1 cellular context compared by ENCODE assay signal in genomic region chr2:170712653-170713279, GRCh38.
TF ChIP-seq lines count a peak whose summit lies in the region.

No MANE protein-coding gene starts in this region.

TF ChIP-seq in HepG2, 621 proteins besides CTCF, POLR2A, EP300 and RAD21 (continued from another document and continues in another):
- TF ChIP-seq SKIL (CRISPR knock-in tag; IDR thresholded peaks at IDR 0.05; ENCODE audit: borderline replicate concordance) = no peak
- TF ChIP-seq YY1 (IDR thresholded peaks at IDR 0.05; ENCODE audit: insufficient read depth, insufficient replicate concordance, low read depth, low read length) = no peak
- TF ChIP-seq NPAS2 (CRISPR knock-in tag; IDR thresholded peaks at IDR 0.05; ENCODE audit: borderline replicate concordance) = no peak
- TF ChIP-seq MTA1 (CRISPR knock-in tag; IDR thresholded peaks at IDR 0.05; ENCODE audit: borderline replicate concordance) = no peak
- no peak for TF ChIP-seq ZNF782 (CRISPR knock-in tag; IDR thresholded peaks at IDR 0.05; ENCODE audit: borderline replicate concordance)
- TF ChIP-seq CHD4 (IDR thresholded peaks at IDR 0.05; ENCODE audit: borderline replicate concordance, low read length) = peak; percentile 86; the same call in 1 of the 2 replicates
- no peak for TF ChIP-seq ZNF574 (CRISPR knock-in tag; IDR thresholded peaks at IDR 0.05)
- 0 out of 2 replicates have a peak, but pooled peaks have one; percentile 12 for TF ChIP-seq SIN3A (IDR thresholded peaks at IDR 0.05; ENCODE audit: borderline replicate concordance, low read depth, low read length)
- TF ChIP-seq SETDB1 (CRISPR knock-in tag; IDR thresholded peaks at IDR 0.05; ENCODE audit: borderline replicate concordance) = no peak
- TF ChIP-seq ZNF879 (CRISPR knock-in tag; IDR thresholded peaks at IDR 0.05) = no peak
- TF ChIP-seq PAWR (CRISPR knock-in tag; IDR thresholded peaks at IDR 0.05; ENCODE audit: borderline replicate concordance) = no peak
- TF ChIP-seq ZNF331 (CRISPR knock-in tag; IDR thresholded peaks at IDR 0.05) = no peak
- no peak for TF ChIP-seq ZNF383 (CRISPR knock-in tag; IDR thresholded peaks at IDR 0.05; ENCODE audit: borderline replicate concordance)
- TF ChIP-seq ZNF234 (CRISPR knock-in tag; conservative IDR thresholded peaks at IDR 0.05) = peak; percentile 56; the same call in 1 of the 2 replicates
- TF ChIP-seq, protein P1, sequence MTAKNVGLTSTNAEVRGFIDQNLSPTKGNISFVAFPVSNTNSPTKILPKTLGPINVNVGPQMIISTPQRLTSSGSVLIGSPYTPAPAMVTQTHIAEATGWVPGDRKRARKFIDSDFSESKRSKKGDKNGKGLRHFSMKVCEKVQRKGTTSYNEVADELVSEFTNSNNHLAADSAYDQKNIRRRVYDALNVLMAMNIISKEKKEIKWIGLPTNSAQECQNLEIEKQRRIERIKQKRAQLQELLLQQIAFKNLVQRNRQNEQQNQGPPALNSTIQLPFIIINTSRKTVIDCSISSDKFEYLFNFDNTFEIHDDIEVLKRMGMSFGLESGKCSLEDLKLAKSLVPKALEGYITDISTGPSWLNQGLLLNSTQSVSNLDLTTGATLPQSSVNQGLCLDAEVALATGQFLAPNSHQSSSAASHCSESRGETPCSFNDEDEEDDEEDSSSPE (CRISPR knock-in tag; IDR thresholded peaks at IDR 0.05) = peak; percentile 12; the same call in 1 of the 2 replicates
- TF ChIP-seq YEATS4 (CRISPR knock-in tag; IDR thresholded peaks at IDR 0.05; ENCODE audit: borderline replicate concordance) = no peak
- TF ChIP-seq, protein P2, sequence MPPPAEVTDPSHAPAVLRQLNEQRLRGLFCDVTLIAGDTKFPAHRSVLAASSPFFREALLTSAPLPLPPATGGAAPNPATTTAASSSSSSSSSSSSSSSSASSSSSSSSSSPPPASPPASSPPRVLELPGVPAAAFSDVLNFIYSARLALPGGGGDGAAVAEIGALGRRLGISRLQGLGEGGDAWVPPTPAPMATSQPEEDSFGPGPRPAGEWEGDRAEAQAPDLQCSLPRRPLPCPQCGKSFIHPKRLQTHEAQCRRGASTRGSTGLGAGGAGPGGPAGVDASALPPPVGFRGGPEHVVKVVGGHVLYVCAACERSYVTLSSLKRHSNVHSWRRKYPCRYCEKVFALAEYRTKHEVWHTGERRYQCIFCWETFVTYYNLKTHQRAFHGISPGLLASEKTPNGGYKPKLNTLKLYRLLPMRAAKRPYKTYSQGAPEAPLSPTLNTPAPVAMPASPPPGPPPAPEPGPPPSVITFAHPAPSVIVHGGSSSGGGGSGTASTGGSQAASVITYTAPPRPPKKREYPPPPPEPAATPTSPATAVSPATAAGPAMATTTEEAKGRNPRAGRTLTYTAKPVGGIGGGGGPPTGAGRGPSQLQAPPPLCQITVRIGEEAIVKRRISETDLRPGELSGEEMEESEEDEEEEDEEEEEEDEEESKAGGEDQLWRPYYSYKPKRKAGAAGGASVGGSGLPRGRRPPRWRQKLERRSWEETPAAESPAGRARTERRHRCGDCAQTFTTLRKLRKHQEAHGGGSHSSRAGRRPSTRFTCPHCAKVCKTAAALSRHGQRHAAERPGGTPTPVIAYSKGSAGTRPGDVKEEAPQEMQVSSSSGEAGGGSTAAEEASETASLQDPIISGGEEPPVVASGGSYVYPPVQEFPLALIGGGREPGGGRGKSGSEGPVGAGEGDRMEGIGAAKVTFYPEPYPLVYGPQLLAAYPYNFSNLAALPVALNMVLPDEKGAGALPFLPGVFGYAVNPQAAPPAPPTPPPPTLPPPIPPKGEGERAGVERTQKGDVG (CRISPR knock-in tag; IDR thresholded peaks at IDR 0.05; ENCODE audit: borderline replicate concordance) = no peak
- no peak for TF ChIP-seq HNRNPUL1 (IDR thresholded peaks at IDR 0.05; ENCODE audit: low read depth, low read length)
- TF ChIP-seq ELF4 (CRISPR knock-in tag; IDR thresholded peaks at IDR 0.05; ENCODE audit: borderline replicate concordance) = no peak
- TF ChIP-seq KLF6 (CRISPR knock-in tag; IDR thresholded peaks at IDR 0.05) = no peak
- no peak for TF ChIP-seq TBP (CRISPR knock-in tag; IDR thresholded peaks at IDR 0.05)
- no peak for TF ChIP-seq ZNF570 (CRISPR knock-in tag; IDR thresholded peaks at IDR 0.05; ENCODE audit: borderline replicate concordance)
- TF ChIP-seq MEF2D (CRISPR knock-in tag; IDR thresholded peaks at IDR 0.05) = peak; percentile 82; the same call in 1 of the 2 replicates
- TF ChIP-seq EEA1 (CRISPR knock-in tag; IDR thresholded peaks at IDR 0.05; ENCODE audit: borderline replicate concordance) = no peak
- no peak for TF ChIP-seq SMYD3 (CRISPR knock-in tag; IDR thresholded peaks at IDR 0.05)
- no peak for TF ChIP-seq PAX8 (CRISPR knock-in tag; IDR thresholded peaks at IDR 0.05; ENCODE audit: borderline replicate concordance)
- TF ChIP-seq ATF1 (CRISPR knock-in tag; IDR thresholded peaks at IDR 0.05) = no peak
- TF ChIP-seq ZNF768 (CRISPR knock-in tag; IDR thresholded peaks at IDR 0.05) = no peak
- TF ChIP-seq CC2D1A (CRISPR knock-in tag; IDR thresholded peaks at IDR 0.05) = 0 out of 2 replicates have a peak, but pooled peaks have one; percentile 18
- no peak for TF ChIP-seq MXD4 (CRISPR knock-in tag; IDR thresholded peaks at IDR 0.05)
- no peak for TF ChIP-seq ZNF558 (CRISPR knock-in tag; IDR thresholded peaks at IDR 0.05; ENCODE audit: borderline replicate concordance)
- 0 out of 2 replicates have a peak, but pooled peaks have one; percentile 22 for TF ChIP-seq PRMT3 (CRISPR knock-in tag; IDR thresholded peaks at IDR 0.05; ENCODE audit: borderline replicate concordance, low read depth)
- no peak for TF ChIP-seq ZNF101 (CRISPR knock-in tag; IDR thresholded peaks at IDR 0.05; ENCODE audit: borderline replicate concordance, low read depth)
- TF ChIP-seq ZNF709 (CRISPR knock-in tag; IDR thresholded peaks at IDR 0.05) = peak; percentile 21; the same call in 1 of the 2 replicates
- TF ChIP-seq ADNP (CRISPR knock-in tag; IDR thresholded peaks at IDR 0.05) = 0 out of 2 replicates have a peak, but pooled peaks have one; percentile 43
- no peak for TF ChIP-seq RFXANK (CRISPR knock-in tag; IDR thresholded peaks at IDR 0.05)
- TF ChIP-seq, protein P3, sequence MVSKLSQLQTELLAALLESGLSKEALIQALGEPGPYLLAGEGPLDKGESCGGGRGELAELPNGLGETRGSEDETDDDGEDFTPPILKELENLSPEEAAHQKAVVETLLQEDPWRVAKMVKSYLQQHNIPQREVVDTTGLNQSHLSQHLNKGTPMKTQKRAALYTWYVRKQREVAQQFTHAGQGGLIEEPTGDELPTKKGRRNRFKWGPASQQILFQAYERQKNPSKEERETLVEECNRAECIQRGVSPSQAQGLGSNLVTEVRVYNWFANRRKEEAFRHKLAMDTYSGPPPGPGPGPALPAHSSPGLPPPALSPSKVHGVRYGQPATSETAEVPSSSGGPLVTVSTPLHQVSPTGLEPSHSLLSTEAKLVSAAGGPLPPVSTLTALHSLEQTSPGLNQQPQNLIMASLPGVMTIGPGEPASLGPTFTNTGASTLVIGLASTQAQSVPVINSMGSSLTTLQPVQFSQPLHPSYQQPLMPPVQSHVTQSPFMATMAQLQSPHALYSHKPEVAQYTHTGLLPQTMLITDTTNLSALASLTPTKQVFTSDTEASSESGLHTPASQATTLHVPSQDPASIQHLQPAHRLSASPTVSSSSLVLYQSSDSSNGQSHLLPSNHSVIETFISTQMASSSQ (IDR thresholded peaks at IDR 0.05; ENCODE audit: low read depth) = no peak
- TF ChIP-seq, protein P3 (CRISPR knock-in tag; IDR thresholded peaks at IDR 0.05; ENCODE audit: borderline replicate concordance) = no peak
- no peak for TF ChIP-seq HCFC1 (IDR thresholded peaks at IDR 0.05; ENCODE audit: low read depth, low read length)
- TF ChIP-seq, protein P4, sequence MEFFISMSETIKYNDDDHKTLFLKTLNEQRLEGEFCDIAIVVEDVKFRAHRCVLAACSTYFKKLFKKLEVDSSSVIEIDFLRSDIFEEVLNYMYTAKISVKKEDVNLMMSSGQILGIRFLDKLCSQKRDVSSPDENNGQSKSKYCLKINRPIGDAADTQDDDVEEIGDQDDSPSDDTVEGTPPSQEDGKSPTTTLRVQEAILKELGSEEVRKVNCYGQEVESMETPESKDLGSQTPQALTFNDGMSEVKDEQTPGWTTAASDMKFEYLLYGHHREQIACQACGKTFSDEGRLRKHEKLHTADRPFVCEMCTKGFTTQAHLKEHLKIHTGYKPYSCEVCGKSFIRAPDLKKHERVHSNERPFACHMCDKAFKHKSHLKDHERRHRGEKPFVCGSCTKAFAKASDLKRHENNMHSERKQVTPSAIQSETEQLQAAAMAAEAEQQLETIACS (CRISPR knock-in tag; IDR thresholded peaks at IDR 0.05) = no peak
- no peak for TF ChIP-seq PAXIP1 (CRISPR knock-in tag; conservative IDR thresholded peaks at IDR 0.05)
- no peak for TF ChIP-seq ZNF18 (CRISPR knock-in tag; IDR thresholded peaks at IDR 0.05; ENCODE audit: insufficient replicate concordance)
- TF ChIP-seq POGZ (CRISPR knock-in tag; IDR thresholded peaks at IDR 0.05) = no peak
- no peak for TF ChIP-seq ZNF670 (CRISPR knock-in tag; IDR thresholded peaks at IDR 0.05; ENCODE audit: borderline replicate concordance)
- TF ChIP-seq TEAD3 (CRISPR knock-in tag; optimal IDR thresholded peaks at IDR 0.05; ENCODE audit: borderline replicate concordance) = no peak
